In genomic region chr13:98007001-98007400, GRCh38 we compare ENCODE assay signal across 24 cellular contexts.
"Had no signal": no experiment of that assay in that cellular context is flagged by ENCODE, and none has a peak within 500 bp of the region (broad histone marks: within the 10 kb centered on the region; RNA-seq: fewer than 3 reads in every experiment).

No MANE protein-coding gene starts in this region.

- H3K27me3 ChIP-seq: ovary, right atrium auricular region, suprapubic skin, transverse colon, upper lobe of right lung, vagina had no signal

- H3K4me1 Mint-ChIP-seq: stimulated activated naive CD8-positive, alpha-beta T cell treated with anti-CD3 and anti-CD28 coated beads, Interleukin-15, amount 100 ng/mL, for 72 hours had no signal

- H3K4me2 ChIP-seq: smooth muscle cell had no signal

- H3K4me3 ChIP-seq: lower lobe of right lung, ovary, right atrium auricular region, smooth muscle cell, suprapubic skin, transverse colon, upper lobe of right lung, vagina had no signal

- H3K9me3 ChIP-seq: lower lobe of right lung, ovary, right atrium auricular region, suprapubic skin, transverse colon, upper lobe of right lung, vagina had no signal

- H3K27ac Mint-ChIP-seq: stimulated activated naive CD8-positive, alpha-beta T cell treated with anti-CD3 and anti-CD28 coated beads, Interleukin-15, amount 100 ng/mL, for 72 hours had no signal

- H3K9me3 Mint-ChIP-seq: effector memory CD8-positive, alpha-beta T cell; naive thymus-derived CD8-positive, alpha-beta T cell; stimulated activated naive CD8-positive, alpha-beta T cell treated with anti-CD3 and anti-CD28 coated beads, Interleukin-15, amount 100 ng/mL, for 72 hours had no signal

- H3K27me3 Mint-ChIP-seq: effector memory CD8-positive, alpha-beta T cell; naive thymus-derived CD8-positive, alpha-beta T cell; stimulated activated naive CD8-positive, alpha-beta T cell treated with anti-CD3 and anti-CD28 coated beads, Interleukin-15, amount 100 ng/mL, for 72 hours had no signal

- H3K4me1 ChIP-seq: lower lobe of right lung, right atrium auricular region, suprapubic skin, transverse colon, upper lobe of right lung, vagina had no signal

- H3K36me3 ChIP-seq: ovary had no signal

- H3K4me3 Mint-ChIP-seq: effector memory CD8-positive, alpha-beta T cell; naive thymus-derived CD8-positive, alpha-beta T cell; stimulated activated naive CD8-positive, alpha-beta T cell treated with anti-CD3 and anti-CD28 coated beads, Interleukin-15, amount 100 ng/mL, for 72 hours had no signal

- DNase-seq: cortex of kidney; effector memory CD8-positive, alpha-beta T cell; erythroblast; left ventricle myocardium superior; lower lobe of right lung; naive thymus-derived CD8-positive, alpha-beta T cell; occipital lobe; ovary; stimulated activated CD4-positive, alpha-beta T cell treated with anti-CD3 and anti-CD28 coated beads, Interleukin-12 subunit alpha, Interleukin-12 subunit beta, amount 100 ng/mL, for 4 hours; stimulated activated CD4-positive, alpha-beta T cell treated with anti-CD3 and anti-CD28 coated beads, Interleukin-1b, Interleukin-23, amount 100 ng/mL, for 48 hours; stimulated activated CD4-positive, alpha-beta T cell treated with anti-CD3 and anti-CD28 coated beads, Interleukin-4, amount 100 ng/mL, for 1 hour; stimulated activated CD8-positive, alpha-beta memory T cell treated with anti-CD3 and anti-CD28 coated beads, Interleukin-4, amount 100 ng/mL, for 48 hours; stimulated activated naive CD4-positive, alpha-beta T cell; stimulated activated naive CD8-positive, alpha-beta T cell treated with anti-CD3 and anti-CD28 coated beads, Interleukin-15, amount 100 ng/mL, for 72 hours; transverse colon; upper lobe of right lung had no signal

- ATAC-seq: effector memory CD8-positive, alpha-beta T cell; left ventricle myocardium superior; lower lobe of right lung; naive thymus-derived CD8-positive, alpha-beta T cell; sciatic nerve; stimulated activated naive CD8-positive, alpha-beta T cell treated with anti-CD3 and anti-CD28 coated beads, Interleukin-15, amount 100 ng/mL, for 72 hours; upper lobe of right lung had no signal

- H3K27ac ChIP-seq: lower lobe of right lung, ovary, right atrium auricular region, suprapubic skin, transverse colon, upper lobe of right lung, vagina had no signal

- FAIRE-seq: endometrium, frontal cortex, keratinocyte had no signal
